8 cellular contexts compared by ENCODE assay signal in the genomic region with DNA sequence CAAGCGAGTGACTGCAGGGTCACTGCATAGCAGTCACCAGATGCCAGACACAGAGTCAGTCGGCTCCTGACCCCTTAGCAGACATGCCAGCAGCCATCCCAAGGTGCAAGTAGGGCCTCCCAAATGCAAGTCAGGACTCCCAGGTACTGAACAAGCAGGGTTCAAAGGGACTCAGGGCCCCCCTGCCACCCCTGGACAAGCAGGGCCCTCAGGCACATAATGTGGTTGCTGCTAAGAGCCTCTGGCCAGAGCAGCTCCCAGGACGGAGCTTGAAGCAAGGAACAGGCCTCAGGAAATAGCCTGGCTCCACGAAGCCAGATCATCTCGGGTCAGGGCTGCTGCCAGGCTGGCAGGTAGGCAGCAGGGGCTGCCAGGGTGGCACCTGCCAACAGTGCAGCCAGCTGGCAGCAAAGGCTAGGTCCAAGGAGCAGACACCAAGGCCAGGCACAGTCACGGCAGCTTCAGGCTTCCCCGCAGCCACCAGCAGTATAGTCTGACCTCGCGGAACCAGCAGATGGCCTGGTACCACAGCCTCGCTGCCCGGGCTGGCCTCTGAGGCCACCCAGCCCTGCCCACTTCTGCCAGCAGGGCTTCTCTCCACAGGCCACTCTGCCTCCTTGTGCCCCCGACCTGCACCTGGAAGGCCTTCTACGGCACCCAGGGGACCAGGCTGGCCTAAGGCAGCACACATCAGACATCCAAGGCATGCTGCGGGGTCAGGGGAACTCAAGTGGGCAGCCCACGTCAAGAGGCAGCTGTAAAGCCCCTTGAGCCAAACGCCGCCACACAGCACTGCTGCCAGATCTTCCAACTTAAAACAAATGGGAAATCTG. TPM values are rescaled to one million over a fixed set of nuclear protein-coding genes. Genes with fewer than 3 reads are reported as not detected.
A peak's percentile ranks its signal among the peaks of the same experiment; 100 is the strongest.
DNase-seq lines count a peak whose midpoint lies in the region; ATAC-seq and TF ChIP-seq lines count a peak whose summit lies in the region.

No MANE protein-coding gene starts in this region.

- CTCF ChIA-PET in Caco-2 (lab: Charles Lee) = no interaction called here

- DNase-seq in NCI-H1092 (lab: John Stamatoyannopoulos, UW) = peak; percentile 61
- no peak for DNase-seq in NCI-H1092 treated with DMSO at 0.1 percent for 48 hours (lab: John Stamatoyannopoulos, UW)
- peak; percentile 42 for DNase-seq in activated T-cell treated with anti-CD3 and anti-CD28 coated beads, Interleukin-2, amount 50 U/mL, for 48 hours
- peak; percentile 86 for DNase-seq in stomach
- DNase-seq in Caco-2 = no peak
- DNase-seq in progenitor cell of endocrine pancreas (ENCODE audit: low spot score, unreplicated experiment) = no peak

- ATAC-seq in HG02973 (IDR thresholded peaks at IDR 0.05; ENCODE audit: unreplicated experiment) = no peak

- 32 to 40% (median 35%) methylated on average over 14 to 17 of the region's 17 CpGs for WGBS in stomach, 5 donors

- no peak for TF ChIP-seq POLR2A in stomach (IDR thresholded peaks at IDR 0.05)

- H3K9me3 Mint-ChIP-seq in Caco-2 (ENCODE audit: unreplicated experiment) (no peaks in the 10 kb centered on the region), progenitor cell of endocrine pancreas (ENCODE audit: low read depth) (no peaks in the 10 kb centered on the region)

- H3K4me3 Mint-ChIP-seq in Caco-2 (ENCODE audit: unreplicated experiment) (no peak overlapping the region), progenitor cell of endocrine pancreas (ENCODE audit: low read depth) (no peak overlapping the region)

- H3K27ac Mint-ChIP-seq in Caco-2 (ENCODE audit: unreplicated experiment) = no peak overlapping the region
- no peak overlapping the region for H3K27ac Mint-ChIP-seq in progenitor cell of endocrine pancreas

- H3K4me3 ChIP-seq in iPS-15b (ENCODE audit: low read depth, low read length) = no peak overlapping the region
- peak overlapping the region; percentile 8 to 91 (median 54) for H3K4me3 ChIP-seq in stomach
- no peak overlapping the region for H3K4me3 ChIP-seq in Caco-2 (ENCODE audit: low read depth, low read length)

- H3K9ac ChIP-seq in iPS-15b (ENCODE audit: low read depth, low read length) = peak overlapping the region; percentile 73

- no peaks in the 10 kb centered on the region for H3K27me3 ChIP-seq in iPS-15b (ENCODE audit: control insufficient read depth, insufficient read depth, low read length)
- H3K27me3 ChIP-seq in stomach = no peaks in the 10 kb centered on the region
- no peaks in the 10 kb centered on the region for H3K27me3 ChIP-seq in Caco-2 (replicated peaks; ENCODE audit: control insufficient read depth, insufficient read depth, low read length)

- H3K27ac ChIP-seq in stomach = peak overlapping the region; percentile 71 to 99 (median 94)

- TF ChIP-seq CTCF in stomach (IDR thresholded peaks at IDR 0.05) = no peak
- TF ChIP-seq CTCF in Caco-2 (IDR thresholded peaks at IDR 0.05; ENCODE audit: insufficient read depth in 1 of 2, low read depth in 1 of 2, low read length in 1 of 2, severe bottlenecking in 1 of 2, unreplicated experiment in 1 of 2) = no peak
- no peak for TF ChIP-seq CTCF in progenitor cell of endocrine pancreas (IDR thresholded peaks at IDR 0.05; ENCODE audit: unreplicated experiment)

- H3K27me3 Mint-ChIP-seq in Caco-2 (ENCODE audit: insufficient read depth, unreplicated experiment) (no peaks in the 10 kb centered on the region), progenitor cell of endocrine pancreas (no peaks in the 10 kb centered on the region)

- intact Hi-C loops in stomach (cut with DNase I; ENCODE audit: low total_unique reads) (no loop called here), Caco-2 (cut with micrococcal nuclease; ENCODE audit: unreplicated experiment) (no loop called here)

- H3K36me3 Mint-ChIP-seq in Caco-2 (ENCODE audit: insufficient read depth, unreplicated experiment) (no peaks in the 10 kb centered on the region), progenitor cell of endocrine pancreas (ENCODE audit: insufficient read depth) (no peaks in the 10 kb centered on the region)

- H3K4me1 ChIP-seq in iPS-15b (ENCODE audit: control insufficient read depth, insufficient read depth, low read length) = peaks cover 21% of the 10 kb centered on the region
- peaks cover 99 to 100% (median 100%) of the 10 kb centered on the region in 4 donors for H3K4me1 ChIP-seq in stomach
- peaks cover 44% of the 10 kb centered on the region for H3K4me1 ChIP-seq in Caco-2

- no peak for TF ChIP-seq EP300 in stomach (IDR thresholded peaks at IDR 0.05)

- H3K9me3 ChIP-seq in iPS-15b (ENCODE audit: control insufficient read depth, insufficient read depth, low read length) (no peaks in the 10 kb centered on the region), stomach (no peaks in the 10 kb centered on the region), Caco-2 (no peaks in the 10 kb centered on the region)

- H3K36me3 ChIP-seq in iPS-15b (ENCODE audit: control insufficient read depth, insufficient read depth, low read length) = peaks cover 3% of the 10 kb centered on the region
- H3K36me3 ChIP-seq in stomach = no peaks in the 10 kb centered on the region
- H3K36me3 ChIP-seq in Caco-2 (ENCODE audit: control insufficient read depth, insufficient read depth, low read length) = no peaks in the 10 kb centered on the region; the same call in 1 of the 2 replicates

- POLR2A ChIA-PET in Caco-2 (lab: Charles Lee) = no interaction called here

- no TSS peak for BruUV-seq in Caco-2 (replicated peaks; lab: Mats Ljungman, UMichigan)

- H3K4me1 Mint-ChIP-seq in Caco-2 (ENCODE audit: low read depth, unreplicated experiment) (peaks cover 28% of the 10 kb centered on the region), progenitor cell of endocrine pancreas (ENCODE audit: low read depth) (peaks cover 42% of the 10 kb centered on the region)

RNA-seq across cellular contexts. Expression of a gene that starts 7.4 kb away (rescaled TPM):
- total RNA-seq in stomach = 100 to 1,000 TPM in 2 of 5 donors, 10 to 100 TPM in 3; 26.3 to 406 (median 83.4) TPM
- 100 to 1,000 TPM in 1 of 3 donors, 10 to 100 TPM in 2; 24.4 to 118 (median 38.5) TPM for polyA plus RNA-seq in stomach
- 44.1 and 47.1 TPM in 2 replicates for total RNA-seq in Caco-2 (2022)
- 48.2 and 54.1 TPM in 2 replicates for total RNA-seq in progenitor cell of endocrine pancreas

RNA-seq across cellular contexts. Expression of a gene that starts 35.7 kb away (rescaled TPM):
- 10 to 100 TPM in 4 of 5 donors, 1 to 10 TPM in 1; 1.7 to 98.2 (median 55.4) TPM for total RNA-seq in stomach
- 10 to 100 TPM; 27.0 to 38.0 (median 32.5) TPM for polyA plus RNA-seq in stomach
- total RNA-seq in Caco-2 (2022) = 38.7 and 39.4 TPM in 2 replicates
- total RNA-seq in progenitor cell of endocrine pancreas = 34.0 and 37.7 TPM in 2 replicates

RNA-seq across cellular contexts. Expression of a gene that starts 42.8 kb away (rescaled TPM):
- 10 to 100 TPM in 3 of 5 donors, under 1 TPM in 1, not detected in 1; 0.55 to 98.0 (median 19.1) TPM for total RNA-seq in stomach
- polyA plus RNA-seq in stomach = 1 to 10 TPM in 2 of 3 donors, under 1 TPM in 1; 0.50 to 3.3 (median 2.3) TPM
- 2.3 and 3.8 TPM in 2 replicates for total RNA-seq in Caco-2 (2022)
- total RNA-seq in progenitor cell of endocrine pancreas = 3.4 and 3.6 TPM in 2 replicates

RNA-seq across cellular contexts. Expression of a gene that starts 56.5 kb away (rescaled TPM):
- total RNA-seq in stomach (10 to 100 TPM in 3 of 5 donors, 1 to 10 TPM in 2; 3.7 to 33.6 (median 14.5) TPM), Caco-2 (2022) (12.1 and 13.2 TPM in 2 replicates), progenitor cell of endocrine pancreas (7.0 and 7.7 TPM in 2 replicates)
- polyA plus RNA-seq in stomach = 10 to 100 TPM; 10.5 to 14.2 (median 11.8) TPM

Comparison
In these comparisons a context has a peak if more than half of its experiments do, and no peak if none do; other contexts are left out.
1. DNase-seq: peak in NCI-H1092 (single experiment), activated T-cell treated with anti-CD3 and anti-CD28 coated beads, Interleukin-2, amount 50 U/mL, for 48 hours (2 of 2) and stomach (single experiment); none in NCI-H1092 treated with DMSO at 0.1 percent for 48 hours (single experiment), Caco-2 (0 of 2) and progenitor cell of endocrine pancreas (single experiment).
2. H3K4me3 ChIP-seq: peak in stomach (4 of 4); none in iPS-15b (single experiment) and Caco-2 (single experiment).